ENCODE assay signal across 13 cellular contexts in genomic region chr18:6412933-6413472, GRCh38. TPM values are rescaled to one million over a fixed set of nuclear protein-coding genes. Genes with fewer than 3 reads are reported as not detected.
DNase-seq lines count a peak whose midpoint lies in the region; ATAC-seq, FAIRE-seq and TF ChIP-seq lines count a peak whose summit lies in the region.
"Had no signal": no experiment of that assay in that cellular context is flagged by ENCODE, and none has a peak within 500 bp of the region (broad histone marks: within the 10 kb centered on the region; RNA-seq: fewer than 3 reads in every experiment).

No MANE protein-coding gene starts in this region.

- WGBS in HepG2 (ENCODE audit: low lambda C conversion rate) = 83% methylated on average over 3 of the region's 3 CpGs

- H3K27me3 ChIP-seq in HepG2 (ENCODE audit: control insufficient read depth in 1 of 2, insufficient read depth in 2 of 2, low read length in 2 of 2) = no peaks in the 10 kb centered on the region; a peak in 1 of 5 replicates
- H3K27me3 ChIP-seq: upper lobe of left lung had no signal

- H3K36me3 Mint-ChIP-seq in activated CD4-positive, alpha-beta T cell treated with anti-CD3 and anti-CD28 coated beads, Interleukin-2, amount 10 ng/mL, durations not matched to agents 7 days and 5 days (ENCODE audit: low read depth) = peaks cover 2% of the 10 kb centered on the region
- peaks cover 3% of the 10 kb centered on the region for H3K36me3 Mint-ChIP-seq in activated B cell treated with CpG ODN at 0.5 μM for 24 hours (ENCODE audit: low read depth)
- H3K36me3 Mint-ChIP-seq in stimulated activated naive B cell treated with anti-CD40 and anti-IgM and Interleukin-4, amounts not matched to agents 10 μg/mL and 1 μg/mL and 100 μg/mL, for 72 hours = peaks cover 0 to 3% of the 10 kb centered on the region in 2 donors

- BruUV-seq in HepG2 (replicated peaks; lab: Mats Ljungman, UMichigan) = TSS peak; percentile 47

- CTCF ChIA-PET in activated CD4-positive, alpha-beta T cell treated with anti-CD3 and anti-CD28 coated beads, Interleukin-2, amount 10 ng/mL, durations not matched to agents 7 days and 5 days (lab: Charles Lee) = no interaction called here
- CTCF ChIA-PET in activated B cell treated with CpG ODN at 0.5 μM for 24 hours (lab: Charles Lee) (interaction anchor here (0.8 kb wide), 1 partner anchor 9 kb away, joined by 4 read pairs; no protein-coding TSS in a partner anchor), HepG2 (lab: Yijun Ruan, JAX; ENCODE audit: low intra/inter-chr PET ratio, low total read pairs) (no interaction called here)

- H3K4me2 ChIP-seq in HepG2 (ENCODE audit: low read depth, low read length) = peak overlapping the region; percentile 99

- H3K4me3 ChIP-seq in HepG2 (replicated peaks in 1 of 3; ENCODE audit: insufficient read depth in 1 of 3, low read depth in 2 of 3, low read length in 3 of 3) = peak overlapping the region; percentile 85 to 98 (median 91)

- ATAC-seq in activated B cell treated with CpG ODN at 0.5 μM for 24 hours (ENCODE audit: low read depth) (no peak), HepG2 (no peak)
- no peak for ATAC-seq in stimulated activated naive B cell treated with anti-CD40 and anti-IgM and Interleukin-4, amounts not matched to agents 10 μg/mL and 1 μg/mL and 100 μg/mL, for 72 hours (replicated peaks)

- peak overlapping the region; percentile 95; the same call in 1 of the 2 replicates for H3K9ac ChIP-seq in HepG2 (ENCODE audit: insufficient read depth, low read depth, low read length)

- no peaks in the 10 kb centered on the region for H3K36me3 ChIP-seq in HepG2 (replicated peaks in 1 of 2; ENCODE audit: control insufficient read depth in 1 of 2, insufficient read depth in 2 of 2, low read length in 2 of 2)
- H3K36me3 ChIP-seq: upper lobe of left lung had no signal

- peaks cover 11% of the 10 kb centered on the region for H3K4me1 Mint-ChIP-seq in activated CD4-positive, alpha-beta T cell treated with anti-CD3 and anti-CD28 coated beads, Interleukin-2, amount 10 ng/mL, durations not matched to agents 7 days and 5 days
- peaks cover 31% of the 10 kb centered on the region for H3K4me1 Mint-ChIP-seq in activated B cell treated with CpG ODN at 0.5 μM for 24 hours
- H3K4me1 Mint-ChIP-seq in stimulated activated naive B cell treated with anti-CD40 and anti-IgM and Interleukin-4, amounts not matched to agents 10 μg/mL and 1 μg/mL and 100 μg/mL, for 72 hours = peaks cover 23 to 37% of the 10 kb centered on the region in 2 donors

- H4K20me1 ChIP-seq in HepG2 (ENCODE audit: insufficient read depth, low read length) = no peaks in the 10 kb centered on the region

- H2AFZ ChIP-seq in HepG2 (ENCODE audit: low read length) = no peak overlapping the region

- no peaks in the 10 kb centered on the region for H3K9me3 Mint-ChIP-seq in activated CD4-positive, alpha-beta T cell treated with anti-CD3 and anti-CD28 coated beads, Interleukin-2, amount 10 ng/mL, durations not matched to agents 7 days and 5 days
- H3K9me3 Mint-ChIP-seq in activated B cell treated with CpG ODN at 0.5 μM for 24 hours = no peaks in the 10 kb centered on the region
- no peaks in the 10 kb centered on the region for H3K9me3 Mint-ChIP-seq in stimulated activated naive B cell treated with anti-CD40 and anti-IgM and Interleukin-4, amounts not matched to agents 10 μg/mL and 1 μg/mL and 100 μg/mL, for 72 hours

- TF ChIP-seq CTCF in activated B cell treated with CpG ODN at 0.5 μM for 24 hours (IDR thresholded peaks at IDR 0.05) = no peak
- no peak for TF ChIP-seq CTCF in HepG2 (CRISPR knock-in tag; IDR thresholded peaks at IDR 0.05)

- in situ Hi-C loops in HepG2 (cut with HindIII; ENCODE audit: extremely low pct_ligation_motif_present, low pct_unique_long_range_greater_than_20kb) = no loop called here

- H3K27me3 Mint-ChIP-seq in activated CD4-positive, alpha-beta T cell treated with anti-CD3 and anti-CD28 coated beads, Interleukin-2, amount 10 ng/mL, durations not matched to agents 7 days and 5 days = peaks cover 36% of the 10 kb centered on the region
- H3K27me3 Mint-ChIP-seq in activated B cell treated with CpG ODN at 0.5 μM for 24 hours = peaks cover 8% of the 10 kb centered on the region
- peaks cover 0 to 4% of the 10 kb centered on the region in 2 donors for H3K27me3 Mint-ChIP-seq in stimulated activated naive B cell treated with anti-CD40 and anti-IgM and Interleukin-4, amounts not matched to agents 10 μg/mL and 1 μg/mL and 100 μg/mL, for 72 hours

- no peak for TF ChIP-seq POLR2A in HepG2 (IDR thresholded peaks at IDR 0.05; ENCODE audit: insufficient read depth in 1 of 2, low read depth in 2 of 2, low read length in 2 of 2)

- H3K27ac ChIP-seq in HepG2 (ENCODE audit: extremely low read length, insufficient read depth, low read length) = no peak overlapping the region

- H3K4me1 ChIP-seq in HepG2 (ENCODE audit: insufficient read depth, low read length) = peaks cover 53% of the 10 kb centered on the region

- H3K4me3 Mint-ChIP-seq in activated CD4-positive, alpha-beta T cell treated with anti-CD3 and anti-CD28 coated beads, Interleukin-2, amount 10 ng/mL, durations not matched to agents 7 days and 5 days = peak overlapping the region; percentile 57
- peak overlapping the region; percentile 75 for H3K4me3 Mint-ChIP-seq in activated B cell treated with CpG ODN at 0.5 μM for 24 hours
- H3K4me3 Mint-ChIP-seq in stimulated activated naive B cell treated with anti-CD40 and anti-IgM and Interleukin-4, amounts not matched to agents 10 μg/mL and 1 μg/mL and 100 μg/mL, for 72 hours = peak overlapping the region; percentile 87 to 90

- intact Hi-C loops in activated B cell treated with CpG ODN at 0.5 μM for 24 hours (cut with micrococcal nuclease) (loop anchor here (10.0 kb wide), 2 partner anchors 438 to 1178 kb away; no protein-coding TSS in a partner anchor), HepG2 (cut with micrococcal nuclease; ENCODE audit: unreplicated experiment) (loop anchor here (5.0 kb wide), 1 partner anchor 131 kb away; no protein-coding TSS in a partner anchor), posterior cingulate gyrus (cut with DNase I) (loop anchor here (10.0 kb wide), 1 partner anchor 128 kb away; no protein-coding TSS in a partner anchor)

- no peak for FAIRE-seq in HepG2 (lab: Jason Lieb, UNC)

- TF ChIP-seq RAD21 in HepG2 (CRISPR knock-in tag; IDR thresholded peaks at IDR 0.05) = no peak

- TF ChIP-seq EP300 in HepG2 (IDR thresholded peaks at IDR 0.05; ENCODE audit: low read depth in 2 of 2, low read length in 2 of 2) = no peak
- TF ChIP-seq EP300 in HepG2 (CRISPR knock-in tag; IDR thresholded peaks at IDR 0.05; ENCODE audit: borderline replicate concordance) = no peak

- DNase-seq in activated CD4-positive, alpha-beta T cell treated with anti-CD3 and anti-CD28 coated beads, Interleukin-2, amount 10 ng/mL, durations not matched to agents 7 days and 5 days = no peak
- DNase-seq in activated CD4-positive, alpha-beta T cell treated with anti-CD3 and anti-CD28 coated beads for 1 hour = no peak
- DNase-seq in activated B cell treated with CpG ODN at 0.5 μM for 24 hours (no peak), HepG2 (ENCODE audit: low spot score) (no peak), NCI-H2227 treated with DMSO at 0.1 percent for 48 hours (lab: John Stamatoyannopoulos, UW) (no peak), NCI-H2029 (lab: John Stamatoyannopoulos, UW) (no peak), posterior cingulate gyrus (no peak)
- DNase-seq in stimulated activated naive B cell treated with anti-CD40 and anti-IgM and Interleukin-4, amounts not matched to agents 10 μg/mL and 1 μg/mL and 100 μg/mL, for 72 hours = no peak
- DNase-seq: amniotic stem cell, dermis blood vessel endothelial cell, NCI-H1436 treated with DMSO at 0.1 percent for 48 hours, T1000 had no signal

- H3K27ac Mint-ChIP-seq in activated CD4-positive, alpha-beta T cell treated with anti-CD3 and anti-CD28 coated beads, Interleukin-2, amount 10 ng/mL, durations not matched to agents 7 days and 5 days = no peak overlapping the region
- peak overlapping the region; percentile 68 for H3K27ac Mint-ChIP-seq in activated B cell treated with CpG ODN at 0.5 μM for 24 hours
- peak overlapping the region; percentile 93 for H3K27ac Mint-ChIP-seq in stimulated activated naive B cell treated with anti-CD40 and anti-IgM and Interleukin-4, amounts not matched to agents 10 μg/mL and 1 μg/mL and 100 μg/mL, for 72 hours

- H3K9me3 ChIP-seq in HepG2 (ENCODE audit: low read length) = no peaks in the 10 kb centered on the region
- H3K9me3 ChIP-seq: upper lobe of left lung had no signal

- H3K79me2 ChIP-seq in HepG2 (ENCODE audit: insufficient read depth, low read length) = peaks cover 52% of the 10 kb centered on the region

- POLR2A ChIA-PET in activated CD4-positive, alpha-beta T cell treated with anti-CD3 and anti-CD28 coated beads, Interleukin-2, amount 10 ng/mL, durations not matched to agents 7 days and 5 days (lab: Charles Lee) = no interaction called here
- POLR2A ChIA-PET in activated B cell treated with CpG ODN at 0.5 μM for 24 hours (lab: Charles Lee) = no interaction called here
- POLR2A ChIA-PET in HepG2 (lab: Yijun Ruan, JAX) = no interaction called here

RNA-seq across cellular contexts. Expression of gene L3MBTL4, which starts 1.7 kb away (rescaled TPM):
- total RNA-seq in activated CD4-positive, alpha-beta T cell treated with anti-CD3 and anti-CD28 coated beads, Interleukin-2, amount 10 ng/mL, durations not matched to agents 7 days and 5 days = under 1 TPM; 0.27 to 0.33 TPM
- 10.6 and 12.3 TPM in 2 replicates for total RNA-seq in activated B cell treated with CpG ODN at 0.5 μM for 24 hours
- total RNA-seq in HepG2 (2016; rRNA removed; fragmentation: Illumina TruSeq; extraction: Trizol) = 12.8 and 13.3 TPM in 2 replicates
- total RNA-seq in HepG2 (2016; cell fraction: cytosol; rRNA removed; fragmentation: Illumina TruSeq; extraction: Trizol; ENCODE audit: low read depth) = 25.3 and 29.3 TPM in 2 replicates
- total RNA-seq in HepG2 (2016; cell fraction: insoluble cytoplasmic fraction; rRNA removed; fragmentation: Illumina TruSeq; extraction: Trizol) = 11.6 and 12.3 TPM in 2 replicates
- total RNA-seq in HepG2 (2016; cell fraction: membrane; rRNA removed; fragmentation: Illumina TruSeq; extraction: Trizol) = 18.9 and 22.5 TPM in 2 replicates
- 23.9 and 26.7 TPM in 2 replicates for total RNA-seq in HepG2 (2016; cell fraction: nucleus; rRNA removed; fragmentation: Illumina TruSeq; extraction: Trizol)
- polyA plus RNA-seq in HepG2 (2011; rRNA removed) = 10.8 and 13.6 TPM in 2 replicates
- polyA plus RNA-seq in HepG2 (2011; cell fraction: cytosol; rRNA removed) = 7.7 and 12.3 TPM in 2 replicates
- polyA plus RNA-seq in HepG2 (2011; cell fraction: nucleus; rRNA removed) = 16.7 and 22.6 TPM in 2 replicates
- polyA plus RNA-seq in HepG2 (2012) = 17.6 and 21.8 TPM in 2 replicates
- polyA plus RNA-seq in HepG2 (2016; cell fraction: cytosol; fragmentation: Illumina TruSeq; extraction: Trizol; ENCODE audit: low read depth) = 1.4 and 1.5 TPM in 2 replicates
- polyA plus RNA-seq in HepG2 (2016; cell fraction: insoluble cytoplasmic fraction; fragmentation: Illumina TruSeq; extraction: Trizol; ENCODE audit: low read depth) = 9.6 and 10.1 TPM in 2 replicates
- polyA plus RNA-seq in HepG2 (2016; cell fraction: membrane; fragmentation: Illumina TruSeq; extraction: Trizol; ENCODE audit: low read depth) = 3.7 TPM in 2 replicates
- 9.3 and 9.7 TPM in 2 replicates for polyA plus RNA-seq in HepG2 (2016; cell fraction: nucleus; fragmentation: Illumina TruSeq; extraction: Trizol; ENCODE audit: insufficient read depth, low read depth)
- 24.0 TPM in 1 of 2 replicates, not detected in the other for polyA minus RNA-seq in HepG2 (2011; rRNA and poly(A)+ RNA removed; ENCODE audit: low replicate concordance)
- 13.0 and 15.2 TPM in 2 replicates for polyA minus RNA-seq in HepG2 (2011; cell fraction: cytosol; rRNA and poly(A)+ RNA removed)
- 98.6 and 130 TPM in 2 replicates for polyA minus RNA-seq in HepG2 (2011; cell fraction: nucleus; rRNA and poly(A)+ RNA removed)
